ENCODE assay signal across 36 cellular contexts in the genomic region with DNA sequence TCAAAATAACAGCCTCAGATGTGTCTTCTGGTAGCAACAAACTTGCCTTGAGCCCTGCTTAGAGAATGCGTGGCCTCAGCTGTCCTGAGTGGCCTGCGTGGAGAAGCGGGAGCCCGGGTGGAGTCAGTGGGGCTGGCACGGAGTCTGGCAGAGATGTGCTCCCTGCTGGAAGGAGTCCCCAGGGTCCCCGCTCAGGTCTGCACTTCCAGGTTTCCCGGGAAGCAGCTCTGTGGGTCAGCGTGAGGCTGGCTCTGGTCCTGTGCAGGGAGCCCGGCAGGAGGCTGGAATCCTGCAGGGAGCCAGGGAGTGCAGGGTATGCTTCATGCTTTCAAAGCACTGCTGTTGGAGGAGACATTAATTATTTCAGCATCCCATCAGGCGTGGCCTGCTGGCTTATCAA.
"Had no signal": no experiment of that assay in that cellular context is flagged by ENCODE, and none has a peak within 500 bp of the region (broad histone marks: within the 10 kb centered on the region; RNA-seq: fewer than 3 reads in every experiment).

No MANE protein-coding gene starts in this region.

- FAIRE-seq: astrocyte, TTC549 had no signal

- H3K27ac ChIP-seq: adrenal gland, body of pancreas, brain microvascular endothelial cell, breast epithelium, VCaP had no signal

- H3K4me1 Mint-ChIP-seq: activated naive CD8-positive, alpha-beta T cell treated with anti-CD3 and anti-CD28 coated beads for 36 hours; activated T-helper 17 cell treated with anti-CD3 and anti-CD28 coated beads, Interleukin-2, amount 50 U/mL, for 72 hours had no signal

- H3K4me1 ChIP-seq: adrenal gland, body of pancreas, breast epithelium had no signal

- H3K27me3 Mint-ChIP-seq: activated B cell treated with CpG ODN at 0.5 μM for 24 hours; activated CD4-positive, alpha-beta memory T cell treated with anti-CD3 and anti-CD28 coated beads for 36 hours; activated CD4-positive, alpha-beta T cell treated with anti-CD3 and anti-CD28 coated beads, Interleukin-2, amount 10 ng/mL, durations not matched to agents 24 days and 14 days; activated CD8-positive, alpha-beta T cell treated with anti-CD3 and anti-CD28 coated beads for 36 hours; activated naive CD8-positive, alpha-beta T cell treated with anti-CD3 and anti-CD28 coated beads for 36 hours; activated T-helper 17 cell treated with anti-CD3 and anti-CD28 coated beads, Interleukin-2, amount 50 U/mL, for 72 hours had no signal

- DNase-seq: activated B cell treated with CpG ODN at 0.5 μM for 24 hours; activated CD4-positive, alpha-beta memory T cell treated with anti-CD3 and anti-CD28 coated beads for 36 hours; activated CD4-positive, alpha-beta T cell treated with anti-CD3 and anti-CD28 coated beads for 4 hours; activated CD4-positive, alpha-beta T cell treated with anti-CD3 and anti-CD28 coated beads, Interleukin-2, amount 10 ng/mL, durations not matched to agents 24 days and 14 days; activated CD4-positive, alpha-beta T cell treated with anti-CD3 and anti-CD28 coated beads, Interleukin-2, amount 50 U/mL, for 1 hour; activated CD4-positive, alpha-beta T cell treated with anti-CD3 and anti-CD28 coated beads, Interleukin-2, amount 50 U/mL, for 4 hours; activated CD4-positive, CD25-positive, alpha-beta regulatory T cell treated with anti-CD3 and anti-CD28 coated beads, Interleukin-2, amount 50 U/mL, for 72 hours; activated CD8-positive, alpha-beta memory T cell treated with anti-CD3 and anti-CD28 coated beads, Interleukin-2, amount 50 U/mL, for 4 hours; activated CD8-positive, alpha-beta T cell treated with anti-CD3 and anti-CD28 coated beads for 36 hours; activated effector memory CD4-positive, alpha-beta T cell treated with anti-CD3 and anti-CD28 coated beads, Interleukin-2, amount 50 U/mL, for 16 hours; activated gamma-delta T cell treated with Interleukin-2 at 50 U/mL for 16 hours; activated naive CD4-positive, alpha-beta T cell; activated naive CD4-positive, alpha-beta T cell treated with anti-CD3 and anti-CD28 coated beads for 36 hours; activated naive CD4-positive, alpha-beta T cell treated with anti-CD3 and anti-CD28 coated beads, Interleukin-2, amount 50 U/mL, for 16 hours; activated naive CD8-positive, alpha-beta T cell treated with anti-CD3 and anti-CD28 coated beads for 36 hours; activated T-cell treated with anti-CD3 and anti-CD28 coated beads for 4 hours; activated T-cell treated with anti-CD3 and anti-CD28 coated beads, Interleukin-2, amount 50 U/mL, for 1 hour; activated T-cell treated with anti-CD3 and anti-CD28 coated beads, Interleukin-2, amount 50 U/mL, for 4 hours; activated T-cell treated with anti-CD3 and anti-CD28 coated beads, Interleukin-2, amount 50 U/mL, for 72 hours; adrenal gland; amniotic stem cell; body of pancreas; brain microvascular endothelial cell; central memory CD4-positive, alpha-beta T cell; cerebellar nuclear complex; T-helper 2 cell; T-helper 9 cell had no signal

- H3K4me3 Mint-ChIP-seq: activated B cell treated with CpG ODN at 0.5 μM for 24 hours; activated CD4-positive, alpha-beta memory T cell treated with anti-CD3 and anti-CD28 coated beads for 36 hours; activated CD4-positive, alpha-beta T cell treated with anti-CD3 and anti-CD28 coated beads, Interleukin-2, amount 10 ng/mL, durations not matched to agents 24 days and 14 days; activated CD8-positive, alpha-beta T cell treated with anti-CD3 and anti-CD28 coated beads for 36 hours; activated naive CD4-positive, alpha-beta T cell treated with anti-CD3 and anti-CD28 coated beads for 36 hours; activated naive CD8-positive, alpha-beta T cell treated with anti-CD3 and anti-CD28 coated beads for 36 hours; activated T-cell treated with anti-CD3 and anti-CD28 coated beads, Interleukin-2, amount 50 U/mL, for 4 hours; activated T-cell treated with anti-CD3 and anti-CD28 coated beads, Interleukin-2, amount 50 U/mL, for 72 hours; activated T-helper 1 cell treated with anti-CD3 and anti-CD28 coated beads, Interleukin-12 subunit alpha, Interleukin-12 subunit beta, Interleukin-2, Interleukin-4 antibody, amounts not matched to agents 30 ng/mL and 10 ng/mL and 1 ng/mL, durations not matched to agents 14 hours and 24 hours and 36 hours; activated T-helper 17 cell treated with anti-CD3 and anti-CD28 coated beads, Interleukin-2, amount 50 U/mL, for 72 hours; T-helper 1 cell treated with Interleukin-12 subunit alpha and Interleukin-12 subunit beta and Interleukin-4 antibody, amounts not matched to agents 30 μg/mL and 1 μg/mL, for 36 hours; T-helper 2 cell treated with Interferon-gamma antibody and Interleukin-4, amounts not matched to agents 5 μg/mL and 100 μg/mL, for 36 hours had no signal

- H3K27me3 ChIP-seq: adrenal gland, body of pancreas, brain microvascular endothelial cell, breast epithelium had no signal

- H3K27ac Mint-ChIP-seq: activated B cell treated with CpG ODN at 0.5 μM for 24 hours; activated CD4-positive, alpha-beta memory T cell treated with anti-CD3 and anti-CD28 coated beads for 36 hours; activated CD4-positive, alpha-beta T cell treated with anti-CD3 and anti-CD28 coated beads, Interleukin-2, amount 10 ng/mL, durations not matched to agents 24 days and 14 days; activated CD8-positive, alpha-beta T cell treated with anti-CD3 and anti-CD28 coated beads for 36 hours; activated naive CD8-positive, alpha-beta T cell treated with anti-CD3 and anti-CD28 coated beads for 36 hours; activated T-cell treated with anti-CD3 and anti-CD28 coated beads, Interleukin-2, amount 50 U/mL, for 72 hours; activated T-helper 1 cell treated with anti-CD3 and anti-CD28 coated beads, Interleukin-12 subunit alpha, Interleukin-12 subunit beta, Interleukin-2, Interleukin-4 antibody, amounts not matched to agents 30 ng/mL and 10 ng/mL and 1 ng/mL, durations not matched to agents 14 hours and 24 hours and 36 hours; activated T-helper 17 cell treated with anti-CD3 and anti-CD28 coated beads, Interleukin-2, amount 50 U/mL, for 72 hours; T-helper 1 cell treated with Interleukin-12 subunit alpha and Interleukin-12 subunit beta and Interleukin-4 antibody, amounts not matched to agents 30 μg/mL and 1 μg/mL, for 36 hours; T-helper 2 cell treated with Interferon-gamma antibody and Interleukin-4, amounts not matched to agents 5 μg/mL and 100 μg/mL, for 36 hours had no signal

- H3K9me3 Mint-ChIP-seq: activated B cell treated with CpG ODN at 0.5 μM for 24 hours; activated CD4-positive, alpha-beta memory T cell treated with anti-CD3 and anti-CD28 coated beads for 36 hours; activated CD4-positive, alpha-beta T cell treated with anti-CD3 and anti-CD28 coated beads, Interleukin-2, amount 10 ng/mL, durations not matched to agents 24 days and 14 days; activated CD8-positive, alpha-beta T cell treated with anti-CD3 and anti-CD28 coated beads for 36 hours; activated naive CD4-positive, alpha-beta T cell treated with anti-CD3 and anti-CD28 coated beads for 36 hours; activated naive CD4-positive, alpha-beta T cell treated with anti-CD3 and anti-CD28 coated beads, Interleukin-2, amount 50 U/mL, for 72 hours; activated naive CD8-positive, alpha-beta T cell treated with anti-CD3 and anti-CD28 coated beads for 36 hours; activated T-cell treated with anti-CD3 and anti-CD28 coated beads, Interleukin-2, amount 50 U/mL, for 4 hours; activated T-cell treated with anti-CD3 and anti-CD28 coated beads, Interleukin-2, amount 50 U/mL, for 72 hours; activated T-helper 1 cell treated with anti-CD3 and anti-CD28 coated beads, Interleukin-12 subunit alpha, Interleukin-12 subunit beta, Interleukin-2, Interleukin-4 antibody, amounts not matched to agents 30 ng/mL and 10 ng/mL and 1 ng/mL, durations not matched to agents 14 hours and 24 hours and 36 hours; activated T-helper 17 cell treated with anti-CD3 and anti-CD28 coated beads, Interleukin-2, amount 50 U/mL, for 72 hours; T-helper 1 cell treated with Interleukin-12 subunit alpha and Interleukin-12 subunit beta and Interleukin-4 antibody, amounts not matched to agents 30 μg/mL and 1 μg/mL, for 36 hours; T-helper 2 cell treated with Interferon-gamma antibody and Interleukin-4, amounts not matched to agents 5 μg/mL and 100 μg/mL, for 36 hours had no signal

- H3K4me3 ChIP-seq: adrenal gland, body of pancreas, breast epithelium had no signal

- H3K9me3 ChIP-seq: adrenal gland, body of pancreas, breast epithelium had no signal

- H3K36me3 ChIP-seq: breast epithelium had no signal

- ATAC-seq: activated CD8-positive, alpha-beta T cell treated with anti-CD3 and anti-CD28 coated beads for 36 hours; activated naive CD4-positive, alpha-beta T cell treated with anti-CD3 and anti-CD28 coated beads, Interleukin-2, amount 50 U/mL, for 72 hours; activated T-cell treated with anti-CD3 and anti-CD28 coated beads, Interleukin-2, amount 50 U/mL, for 4 hours; activated T-cell treated with anti-CD3 and anti-CD28 coated beads, Interleukin-2, amount 50 U/mL, for 72 hours; activated T-helper 17 cell treated with anti-CD3 and anti-CD28 coated beads, Interleukin-2, amount 50 U/mL, for 72 hours; body of pancreas had no signal
